ENCODE assay signal across 8 cellular contexts in genomic region chr9:73183917-73184861, GRCh38.
A peak's percentile ranks its signal among the peaks of the same experiment; 100 is the strongest.
DNase-seq lines count a peak whose midpoint lies in the region; ATAC-seq lines count a peak whose summit lies in the region.

No MANE protein-coding gene starts in this region.

- no peak for ATAC-seq in HG03039 (IDR thresholded peaks at IDR 0.05; ENCODE audit: unreplicated experiment)
- ATAC-seq in HG03097 (IDR thresholded peaks at IDR 0.05; ENCODE audit: low FRiP score, unreplicated experiment), result no peak

- no peak overlapping the region for H3K9ac ChIP-seq in adipocyte (ENCODE audit: low read length)

- no peak overlapping the region for H3K4me3 ChIP-seq in adipocyte (ENCODE audit: low read length)

- DNase-seq in SHP77 (lab: John Stamatoyannopoulos, UW) (peak; percentile 1 to 19), SHP77 treated with DMSO at 0.1 percent for 48 hours (lab: John Stamatoyannopoulos, UW) (no peak), NCI-H1092 treated with DMSO at 0.1 percent for 48 hours (lab: John Stamatoyannopoulos, UW) (peak; percentile 73), adipocyte (ENCODE audit: low read depth) (peak; percentile 88), kidney glomerular epithelial cell (lab: John Stamatoyannopoulos, UW) (peak; percentile 66), DMS79 treated with DMSO at 0.1 percent for 48 hours (lab: John Stamatoyannopoulos, UW) (no peak)

- H3K9me3 ChIP-seq in adipocyte (ENCODE audit: control insufficient read depth, low read length), result no peaks in the 10 kb centered on the region

- H3K4me1 ChIP-seq in adipocyte (ENCODE audit: control insufficient read depth, insufficient read depth, low read length), result peaks cover 36% of the 10 kb centered on the region

- H3K27me3 ChIP-seq in adipocyte (replicated peaks; ENCODE audit: control insufficient read depth, insufficient read depth, low read length), result no peaks in the 10 kb centered on the region

- no peaks in the 10 kb centered on the region for H3K36me3 ChIP-seq in adipocyte (ENCODE audit: control insufficient read depth, insufficient read depth, low read length, severe bottlenecking)

Comparison
In these comparisons a context has a peak if more than half of its experiments do, and no peak if none do; other contexts are left out.
1. DNase-seq: peak in SHP77 (2 of 2), NCI-H1092 treated with DMSO at 0.1 percent for 48 hours (single experiment), adipocyte (single experiment) and kidney glomerular epithelial cell (single experiment); none in SHP77 treated with DMSO at 0.1 percent for 48 hours (single experiment) and DMS79 treated with DMSO at 0.1 percent for 48 hours (single experiment).